Comparison of ENCODE assay signal across 18 cellular contexts in the genomic region with DNA sequence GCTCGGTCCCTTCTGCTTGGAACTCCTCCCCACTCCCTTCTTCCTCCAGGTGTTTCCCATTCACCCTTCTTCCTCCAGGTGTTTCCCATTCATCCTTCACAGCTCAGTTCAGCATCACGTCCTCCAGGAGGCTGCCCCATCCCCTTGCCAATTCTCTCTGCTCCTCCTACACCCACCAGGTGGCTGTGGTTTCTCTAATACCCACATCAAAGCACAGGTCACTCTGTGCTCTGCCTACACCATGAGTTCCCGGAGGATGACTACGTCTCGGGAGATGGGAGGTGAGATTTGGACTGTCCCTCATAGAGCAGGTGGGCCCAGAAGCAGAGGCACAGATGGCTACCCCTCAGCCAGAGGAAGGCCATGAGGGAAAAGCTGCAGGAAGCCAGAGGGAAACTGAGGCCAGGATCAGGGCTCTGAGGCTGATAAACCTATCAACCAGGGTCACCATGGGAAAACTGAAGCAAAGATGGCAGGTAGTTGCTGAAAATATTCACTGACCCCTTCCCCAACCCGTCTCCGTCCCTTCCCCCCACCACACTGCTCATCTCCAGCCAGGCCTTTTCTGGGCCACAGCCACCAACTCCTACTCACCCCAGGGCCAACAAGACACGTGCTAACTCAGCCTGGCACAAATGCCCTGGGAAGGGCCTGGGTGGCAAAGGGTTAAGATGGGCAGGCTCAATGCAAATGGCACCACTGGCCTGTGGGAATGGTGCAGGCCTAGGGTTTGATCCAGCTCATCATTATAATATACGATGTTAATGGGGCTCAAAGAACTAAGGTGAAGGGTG. TPM values are rescaled to one million over a fixed set of nuclear protein-coding genes. Genes with fewer than 3 reads are reported as not detected.
DNase-seq lines count a peak whose midpoint lies in the region; ATAC-seq, FAIRE-seq and TF ChIP-seq lines count a peak whose summit lies in the region.
"Had no signal": no experiment of that assay in that cellular context is flagged by ENCODE, and none has a peak within 500 bp of the region (broad histone marks: within the 10 kb centered on the region; RNA-seq: fewer than 3 reads in every experiment).

No MANE protein-coding gene starts in this region.

- H4K20me1 ChIP-seq in BLaER1 treated with 17β-estradiol and CSF1 and Interleukin-3, amounts not matched to agents 10 nM and 100 nM: no peaks in the 10 kb centered on the region
- H4K20me1 ChIP-seq in H9 (ENCODE audit: control insufficient read depth, insufficient read depth, insufficient read length) (no peaks in the 10 kb centered on the region), GM12878 (ENCODE audit: control insufficient read depth, insufficient read depth) (no peaks in the 10 kb centered on the region)

- no peak overlapping the region for H4K5ac ChIP-seq in H9 (ENCODE audit: insufficient read length, low read depth, low read length)

- peak overlapping the region in 1 of 3 experiments; percentile 9; a peak in 1 of 7 replicates for H3K27ac Mint-ChIP-seq in H9
- H3K27ac Mint-ChIP-seq: CD4-positive, alpha-beta T cell had no signal

- H3K9ac ChIP-seq in BLaER1 treated with 17β-estradiol and CSF1 and Interleukin-3, amounts not matched to agents 10 nM and 100 nM: no peak overlapping the region
- H3K9ac ChIP-seq in H9 (ENCODE audit: extremely low read depth, insufficient read length, low read length): no peak overlapping the region
- no peak overlapping the region for H3K9ac ChIP-seq in GM12878 (ENCODE audit: control insufficient read depth, insufficient read depth, low read length)
- H3K9ac ChIP-seq: GM23248 had no signal

- H3K79me1 ChIP-seq in H9 (ENCODE audit: insufficient read depth, low read depth, low read length, poor library complexity, severe bottlenecking): no peaks in the 10 kb centered on the region

- no peaks in the 10 kb centered on the region for H3K9me3 Mint-ChIP-seq in H9
- H3K9me3 Mint-ChIP-seq: CD4-positive, alpha-beta T cell had no signal

- H2BK120ac ChIP-seq in H9 (ENCODE audit: low read depth, low read length, poor library complexity, severe bottlenecking): no peak overlapping the region

- RAD21 ChIA-PET in GM12878 (lab: Charles Lee; ENCODE audit: unreplicated experiment): no interaction called here

- H3K18ac ChIP-seq in H9 (ENCODE audit: insufficient read length, low read depth, low read length): no peak overlapping the region

- WGBS in H9 (ENCODE audit: extremely low coverage, insufficient read length, low lambda C conversion rate): no CpG with 5 or more reads among the region's 9 CpGs
- 10% methylated on average over 9 of the region's 9 CpGs for WGBS in GM12878 (ENCODE audit: insufficient coverage, insufficient replicate concordance, low lambda C conversion rate, missing lambda C conversion rate)
- WGBS in gastroesophageal sphincter (ENCODE audit: low coverage in 1 of 2), 2 donors: 63 to 74% methylated on average over 1 to 6 of the region's 9 CpGs

- TF ChIP-seq CTCF in H9 (conservative IDR thresholded peaks at IDR 0.05) (no peak; the same call in 2 of the 3 replicates), GM12878 (IDR thresholded peaks at IDR 0.05 in 2 of 3, conservative IDR thresholded peaks at IDR 0.05 in 1 of 3; ENCODE audit: control insufficient read depth in 2 of 3, extremely low read depth in 1 of 3, insufficient read depth in 1 of 3, low read depth in 3 of 3, low read length in 3 of 3) (no peak), gastroesophageal sphincter (IDR thresholded peaks at IDR 0.05) (no peak)

- TF ChIP-seq EP300 in GM12878 (IDR thresholded peaks at IDR 0.05; ENCODE audit: borderline replicate concordance in 1 of 2, control insufficient read depth in 1 of 2, low read depth in 2 of 2, low read length in 2 of 2) (no peak), gastroesophageal sphincter (IDR thresholded peaks at IDR 0.05) (no peak)

- H3K27me3 Mint-ChIP-seq in H9 (ENCODE audit: low read depth): peaks cover 1% of the 10 kb centered on the region

- H3K36me3 ChIP-seq in BLaER1 treated with 17β-estradiol and CSF1 and Interleukin-3, amounts not matched to agents 10 nM and 100 nM: no peaks in the 10 kb centered on the region
- no peaks in the 10 kb centered on the region for H3K36me3 ChIP-seq in GM12878 (ENCODE audit: control insufficient read depth in 2 of 2, insufficient read depth in 2 of 2, low read length in 1 of 2)
- no peaks in the 10 kb centered on the region for H3K36me3 ChIP-seq in gastroesophageal sphincter
- H3K36me3 ChIP-seq: HAP-1 had no signal

- POLR2A ChIA-PET in GM12878 (lab: Charles Lee): no interaction called here

- no peak overlapping the region for H4K91ac ChIP-seq in H9 (ENCODE audit: insufficient read length, low read depth, low read length)

- no peak overlapping the region for H3K14ac ChIP-seq in H9 (ENCODE audit: insufficient read depth, low read length)

- H3K4me3 ChIP-seq in BLaER1 treated with 17β-estradiol and CSF1 and Interleukin-3, amounts not matched to agents 10 nM and 100 nM: no peak overlapping the region
- no peak overlapping the region for H3K4me3 ChIP-seq in GM12878
- H3K4me3 ChIP-seq in gastroesophageal sphincter: no peak overlapping the region
- H3K4me3 ChIP-seq: A549, GM23248, HAP-1 had no signal

- no peak overlapping the region for H3T11ph ChIP-seq in H9 (ENCODE audit: low read length)

- H3K4me3 Mint-ChIP-seq in H9: no peak overlapping the region
- H3K4me3 Mint-ChIP-seq: CD4-positive, alpha-beta T cell had no signal

- intact Hi-C loops in GM12878 (cut with micrococcal nuclease; ENCODE audit: unreplicated experiment): no loop called here
- intact Hi-C loops in sciatic nerve (cut with DNase I): no loop called here

- peaks cover 35 to 37% of the 10 kb centered on the region in 2 experiments for H3K4me1 Mint-ChIP-seq in H9

- H2BK5ac ChIP-seq in H9 (ENCODE audit: insufficient read length, low read length): no peak overlapping the region

- FAIRE-seq in GM12878 (lab: Jason Lieb, UNC) (no peak), HTR-8/SVneo (lab: Jason Lieb, UNC) (no peak)
- FAIRE-seq: A549, GM18507 had no signal

- peaks cover 0 to 50% (median 32%) of the 10 kb centered on the region in 10 experiments; a peak in 16 of 20 replicates for H3K4me1 ChIP-seq in BLaER1 treated with 17β-estradiol and CSF1 and Interleukin-3, amounts not matched to agents 10 nM and 100 nM
- peaks cover 3% of the 10 kb centered on the region; the same call in 1 of the 2 replicates for H3K4me1 ChIP-seq in H9 (ENCODE audit: insufficient read depth, low read length)
- no peaks in the 10 kb centered on the region for H3K4me1 ChIP-seq in GM12878 (ENCODE audit: control insufficient read depth, insufficient read depth, low read length)
- H3K4me1 ChIP-seq in gastroesophageal sphincter: peaks cover 0 to 17% (median 0%) of the 10 kb centered on the region in 3 donors
- H3K4me1 ChIP-seq: A549, HAP-1 had no signal

- no peak overlapping the region for H2AFZ ChIP-seq in H9 (ENCODE audit: low read length)
- no peak overlapping the region for H2AFZ ChIP-seq in GM12878 (ENCODE audit: control insufficient read depth, low read depth, low read length)
- H2AFZ ChIP-seq: GM23248 had no signal

- DNase-seq in H9 (peak; percentile 50), GM12878 (ENCODE audit: low read depth, low spot score) (no peak), mesenteric fat pad (ENCODE audit: low spot score) (peak; percentile 60), HTR-8/SVneo (ENCODE audit: insufficient read length, low spot score) (no peak), sciatic nerve (ENCODE audit: low spot score) (no peak)
- DNase-seq: Calu3; CD4-positive, alpha-beta T cell; DMS 273 treated with DMSO at 0.1 percent for 48 hours; GM23248; IMR-90; KBM-7 had no signal

- no peak overlapping the region for H2BK12ac ChIP-seq in H9 (ENCODE audit: insufficient read length, low read depth, low read length)

- ATAC-seq in GM12878 (no peak), gastroesophageal sphincter (no peak), sciatic nerve (no peak)
- ATAC-seq: A549 had no signal

- SMC1A ChIA-PET in GM12878 (lab: Charles Lee; ENCODE audit: uncharacterized antibody, unreplicated experiment): no interaction called here

- H3K36me3 Mint-ChIP-seq in H9 (ENCODE audit: insufficient read depth in 1 of 3, low read depth in 3 of 3): peaks cover 0 to 4% (median 0%) of the 10 kb centered on the region in 3 experiments; a peak in 2 of 7 replicates

- peaks cover 0 to 13% (median 0%) of the 10 kb centered on the region in 11 experiments; a peak in 2 of 22 replicates for H3K9me3 ChIP-seq in BLaER1 treated with 17β-estradiol and CSF1 and Interleukin-3, amounts not matched to agents 10 nM and 100 nM (replicated peaks in 1 of 11)
- no peaks in the 10 kb centered on the region for H3K9me3 ChIP-seq in H9 (ENCODE audit: control insufficient read depth, low read depth, low read length)
- H3K9me3 ChIP-seq in GM12878 (replicated peaks; ENCODE audit: control insufficient read depth, insufficient read depth, low read length): no peaks in the 10 kb centered on the region
- H3K9me3 ChIP-seq in gastroesophageal sphincter: no peaks in the 10 kb centered on the region
- H3K9me3 ChIP-seq: HAP-1 had no signal

- BruUV-seq in GM12878 (replicated peaks; lab: Mats Ljungman, UMichigan): no TSS peak

- no peak overlapping the region for H2BK15ac ChIP-seq in H9 (ENCODE audit: low read depth, low read length)

- H3K23ac ChIP-seq in H9 (ENCODE audit: insufficient read length, low read depth, low read length): no peak overlapping the region

- no peak overlapping the region for H3K27ac ChIP-seq in BLaER1 treated with 17β-estradiol and CSF1 and Interleukin-3, amounts not matched to agents 10 nM and 100 nM
- H3K27ac ChIP-seq in H9 (ENCODE audit: insufficient read length, low read depth, low read length): no peak overlapping the region
- no peak overlapping the region for H3K27ac ChIP-seq in GM12878 (ENCODE audit: control insufficient read depth, insufficient read depth)
- no peak overlapping the region for H3K27ac ChIP-seq in gastroesophageal sphincter
- H3K27ac ChIP-seq: A549, GM23248, HL-60 had no signal

- no peak overlapping the region for H4K8ac ChIP-seq in H9 (replicated peaks; ENCODE audit: insufficient read length, low read depth, low read length)

- H3K79me2 ChIP-seq in H9 (ENCODE audit: insufficient read depth, low read length) (no peaks in the 10 kb centered on the region), GM12878 (ENCODE audit: control insufficient read depth, insufficient read depth, low read length) (no peaks in the 10 kb centered on the region)

- H3K4me2 ChIP-seq in BLaER1 treated with 17β-estradiol and CSF1 and Interleukin-3, amounts not matched to agents 10 nM and 100 nM: peak overlapping the region in 8 of 11 experiments; percentile 37 to 72 (median 52); a peak in 16 of 22 replicates
- H3K4me2 ChIP-seq in H9 (ENCODE audit: insufficient read depth, insufficient read length, low read length) (no peak overlapping the region), GM12878 (ENCODE audit: control insufficient read depth, insufficient read depth) (no peak overlapping the region)
- H3K4me2 ChIP-seq: A549 had no signal

- no peak for TF ChIP-seq RAD21 in GM12878 (IDR thresholded peaks at IDR 0.05; ENCODE audit: insufficient read depth, low read depth, low read length)

- TF ChIP-seq POLR2A in GM12878 (IDR thresholded peaks at IDR 0.05; ENCODE audit: low read depth, low read length) (no peak), gastroesophageal sphincter (IDR thresholded peaks at IDR 0.05) (no peak)

- no peak overlapping the region for H3K4ac ChIP-seq in H9 (ENCODE audit: low read depth, low read length)

- in situ Hi-C loops in GM12878 (cut with MboI): no loop called here

- CTCF ChIA-PET in GM12878 (lab: Yijun Ruan, JAX): interaction anchor here (1.1 kb wide), 1 partner anchor 39 kb away, joined by 3 read pairs; no protein-coding TSS in a partner anchor

- H2AK5ac ChIP-seq in H9 (ENCODE audit: insufficient read length, low read length): no peak overlapping the region

- no peaks in the 10 kb centered on the region for H3K27me3 ChIP-seq in BLaER1 treated with 17β-estradiol and CSF1 and Interleukin-3, amounts not matched to agents 10 nM and 100 nM
- H3K27me3 ChIP-seq in H9 (ENCODE audit: insufficient read depth, low read length) (no peaks in the 10 kb centered on the region), GM12878 (replicated peaks in 1 of 2; ENCODE audit: control insufficient read depth in 2 of 2, insufficient read depth in 2 of 2, low read length in 1 of 2) (peaks cover 0 to 1% of the 10 kb centered on the region in 2 experiments; a peak in 1 of 4 replicates), gastroesophageal sphincter (no peaks in the 10 kb centered on the region)

- no peak overlapping the region for H2BK20ac ChIP-seq in H9 (ENCODE audit: low read depth, low read length, poor library complexity, severe bottlenecking)

- H3K56ac ChIP-seq in H9 (ENCODE audit: insufficient read length, low read depth, low read length): no peak overlapping the region

- H3K23me2 ChIP-seq in H9 (ENCODE audit: insufficient read length, low read depth, low read length, poor library complexity, severe bottlenecking): no peaks in the 10 kb centered on the region

RNA-seq across cellular contexts. Expression of a gene that starts 56.6 kb away (rescaled TPM):
- total RNA-seq in H9 (2021) (1.7 and 1.9 TPM in 2 replicates), GM12878 (2014; rRNA removed) (0.60 and 0.79 TPM in 2 replicates), GM12878 (2014; rRNA removed; fragmentation: Illumina TruSeq; extraction: Trizol) (0.49 and 0.51 TPM in 2 replicates), GM12878 (2021) (0.58 and 0.67 TPM in 2 replicates), mesenteric fat pad (17.9 TPM), gastroesophageal sphincter (100 to 1,000 TPM in 1 of 4 donors, 10 to 100 TPM in 3; 57.1 to 165 (median 85.1) TPM), sciatic nerve (81.6 TPM)
- 5.2 and 5.9 TPM in 2 replicates for total RNA-seq in GM12878 (2013; cell fraction: nucleolus; rRNA removed)
- 0.17 TPM for polyA plus RNA-seq in GM12878 (2011; ENCODE audit: low read depth)
- polyA plus RNA-seq in GM12878 (2011; rRNA removed) (1.1 TPM in 2 replicates), GM12878 (2014; fragmentation: Illumina TruSeq; extraction: Trizol) (0.56 and 0.63 TPM in 2 replicates), GM12878 (2014; fragmentation: Nextera tagmentation; extraction: Ambion mirVana) (under 1 TPM; 0.08 to 0.11 TPM), GM12878 (2014; rRNA removed) (0.46 and 0.58 TPM in 2 replicates), GM12878 (2016; fragmentation: Nextera tagmentation; extraction: Ambion mirVana) (under 1 TPM; 0.58 to 0.72 TPM)
- polyA plus RNA-seq in GM12878 (2011; cell fraction: cytosol; rRNA removed): 1.2 and 1.4 TPM in 2 replicates
- 2.1 TPM in 2 replicates for polyA plus RNA-seq in GM12878 (2011; cell fraction: nucleus; rRNA removed)
- 0.14 and 0.27 TPM in 2 replicates for polyA plus RNA-seq in GM12878 (2012)
- 0.80 and 1.3 TPM in 2 replicates for polyA minus RNA-seq in GM12878 (2011; rRNA and poly(A)+ RNA removed)
- 0.73 and 0.80 TPM in 2 replicates for polyA minus RNA-seq in GM12878 (2011; cell fraction: cytosol; rRNA and poly(A)+ RNA removed)
- polyA minus RNA-seq in GM12878 (2011; cell fraction: nucleus; rRNA and poly(A)+ RNA removed): 0.60 and 1.4 TPM in 2 replicates
- total RNA-seq: Calu3; CD4-positive, alpha-beta T cell; IMR-90 had no signal
- polyA plus RNA-seq: A549, AG04450, IMR-90 had no signal

Comparison
In these comparisons a context has a peak if more than half of its experiments do, and no peak if none do; other contexts are left out.
1. H3K4me2 ChIP-seq: peak in BLaER1 treated with 17β-estradiol and CSF1 and Interleukin-3, amounts not matched to agents 10 nM and 100 nM (8 of 11); none in H9 (single experiment) and GM12878 (single experiment).
2. DNase-seq: peak in H9 (single experiment) and mesenteric fat pad (single experiment); none in GM12878 (single experiment), HTR-8/SVneo (single experiment) and sciatic nerve (single experiment).